Comparison of ENCODE assay signal across 8 cellular contexts in genomic region chr22:20551805-20552449, GRCh38. TPM values are rescaled to one million over a fixed set of nuclear protein-coding genes. Genes with fewer than 3 reads are reported as not detected.
DNase-seq lines count a peak whose midpoint lies in the region; ATAC-seq and TF ChIP-seq lines count a peak whose summit lies in the region.

No MANE protein-coding gene starts in this region.

- peaks cover 100% of the 10 kb centered on the region for H3K4me1 ChIP-seq in CD4-positive, CD25-positive, alpha-beta regulatory T cell (ENCODE audit: control insufficient read depth, insufficient read depth, low read length, poor library complexity, severe bottlenecking)

- CTCF ChIA-PET in activated CD8-positive, alpha-beta T cell treated with anti-CD3 and anti-CD28 coated beads, Interleukin-2, amount 10 ng/mL, durations not matched to agents 7 days and 5 days (lab: Charles Lee) = interaction anchor here (0.8 to 17.1 kb wide), 12 partner anchors 8 to 87 kb away, joined by 3 to 465 read pairs (median 4); partner anchors contain the start of genes KLHL22 and MED15

- peak overlapping the region; percentile 79 to 92 (median 90) for H3K4me3 Mint-ChIP-seq in CD4-positive, CD25-positive, alpha-beta regulatory T cell
- H3K4me3 Mint-ChIP-seq in activated CD8-positive, alpha-beta T cell treated with anti-CD3 and anti-CD28 coated beads, Interleukin-2, amount 10 ng/mL, durations not matched to agents 7 days and 5 days = peak overlapping the region; percentile 76

- POLR2A ChIA-PET in activated CD8-positive, alpha-beta T cell treated with anti-CD3 and anti-CD28 coated beads, Interleukin-2, amount 10 ng/mL, durations not matched to agents 7 days and 5 days (lab: Charles Lee) = interaction anchor here (1.0 to 5.0 kb wide), 4 partner anchors 13 to 43 kb away, joined by 3 to 25 read pairs (median 14); partner anchors contain the start of gene MED15

- H3K27me3 Mint-ChIP-seq in CD4-positive, CD25-positive, alpha-beta regulatory T cell = no peaks in the 10 kb centered on the region
- H3K27me3 Mint-ChIP-seq in activated CD8-positive, alpha-beta T cell treated with anti-CD3 and anti-CD28 coated beads, Interleukin-2, amount 10 ng/mL, durations not matched to agents 7 days and 5 days (ENCODE audit: low read depth) = no peaks in the 10 kb centered on the region

- no peaks in the 10 kb centered on the region for H3K9me3 Mint-ChIP-seq in CD4-positive, CD25-positive, alpha-beta regulatory T cell
- H3K9me3 Mint-ChIP-seq in activated CD8-positive, alpha-beta T cell treated with anti-CD3 and anti-CD28 coated beads, Interleukin-2, amount 10 ng/mL, durations not matched to agents 7 days and 5 days (ENCODE audit: insufficient read depth) = no peaks in the 10 kb centered on the region

- H3K36me3 ChIP-seq in CD4-positive, CD25-positive, alpha-beta regulatory T cell (ENCODE audit: control insufficient read depth, insufficient read depth, low read length) = peaks cover 29% of the 10 kb centered on the region

- H3K27me3 ChIP-seq in CD4-positive, CD25-positive, alpha-beta regulatory T cell (ENCODE audit: control insufficient read depth, insufficient read depth, low read length) = no peaks in the 10 kb centered on the region

- TF ChIP-seq CTCF in fibroblast of pulmonary artery (IDR thresholded peaks at IDR 0.05; ENCODE audit: low read length, missing control alignments) = peak; percentile 41

- intact Hi-C loops in posterior vena cava (cut with DNase I) = loop anchor here (5.0 to 10.0 kb wide), 2 partner anchors 40 to 1097 kb away; no protein-coding TSS in a partner anchor

- peak overlapping the region; percentile 98 to 99 (median 99) for H3K27ac Mint-ChIP-seq in CD4-positive, CD25-positive, alpha-beta regulatory T cell
- peak overlapping the region; percentile 96 for H3K27ac Mint-ChIP-seq in activated CD8-positive, alpha-beta T cell treated with anti-CD3 and anti-CD28 coated beads, Interleukin-2, amount 10 ng/mL, durations not matched to agents 7 days and 5 days

- no peaks in the 10 kb centered on the region for H3K9me3 ChIP-seq in CD4-positive, CD25-positive, alpha-beta regulatory T cell (ENCODE audit: control insufficient read depth in 2 of 2, low read length in 2 of 2)

- ATAC-seq in CD4-positive, CD25-positive, alpha-beta regulatory T cell (ENCODE audit: low read depth in 2 of 2) = peak; percentile 19 to 33
- peak; percentile 53 for ATAC-seq in activated CD8-positive, alpha-beta T cell treated with anti-CD3 and anti-CD28 coated beads, Interleukin-2, amount 10 ng/mL, durations not matched to agents 7 days and 5 days

- H3K36me3 Mint-ChIP-seq in CD4-positive, CD25-positive, alpha-beta regulatory T cell = peaks cover 37% of the 10 kb centered on the region
- H3K36me3 Mint-ChIP-seq in activated CD8-positive, alpha-beta T cell treated with anti-CD3 and anti-CD28 coated beads, Interleukin-2, amount 10 ng/mL, durations not matched to agents 7 days and 5 days (ENCODE audit: low read depth) = peaks cover 65% of the 10 kb centered on the region

- peaks cover 18 to 97% (median 60%) of the 10 kb centered on the region in 4 donors for H3K4me1 Mint-ChIP-seq in CD4-positive, CD25-positive, alpha-beta regulatory T cell
- peaks cover 94% of the 10 kb centered on the region for H3K4me1 Mint-ChIP-seq in activated CD8-positive, alpha-beta T cell treated with anti-CD3 and anti-CD28 coated beads, Interleukin-2, amount 10 ng/mL, durations not matched to agents 7 days and 5 days (ENCODE audit: low read depth)

- peak in 2 of 3 donors; percentile 36 to 64 for DNase-seq in CD4-positive, CD25-positive, alpha-beta regulatory T cell
- peak; percentile 62 for DNase-seq in activated CD8-positive, alpha-beta T cell treated with anti-CD3 and anti-CD28 coated beads, Interleukin-2, amount 10 ng/mL, durations not matched to agents 7 days and 5 days
- DNase-seq in fibroblast of pulmonary artery (ENCODE audit: low read depth) (peak; percentile 25), posterior vena cava (ENCODE audit: low spot score) (peak; percentile 81), mesenteric fat pad (ENCODE audit: low spot score) (no peak), NCI-H1048 (lab: John Stamatoyannopoulos, UW) (no peak), HPDE6-E6E7 (ENCODE audit: extremely low spot score) (no peak), NCI-H510A (lab: John Stamatoyannopoulos, UW) (no peak)

- H3K4me3 ChIP-seq in CD4-positive, CD25-positive, alpha-beta regulatory T cell (ENCODE audit: low read depth, low read length) = peak overlapping the region; percentile 87
- H3K4me3 ChIP-seq in fibroblast of pulmonary artery (replicated peaks; ENCODE audit: low read depth, low read length) = no peak overlapping the region

- peak overlapping the region; percentile 95 for H3K27ac ChIP-seq in CD4-positive, CD25-positive, alpha-beta regulatory T cell (ENCODE audit: insufficient read depth, low read length, poor library complexity, severe bottlenecking)

RNA-seq across cellular contexts. Expression of gene MED15, which starts 44.5 kb away (rescaled TPM):
- total RNA-seq in CD4-positive, CD25-positive, alpha-beta regulatory T cell = 397 TPM
- 10 to 100 TPM; 35.1 to 43.0 (median 38.5) TPM for polyA plus RNA-seq in CD4-positive, CD25-positive, alpha-beta regulatory T cell
- 100 to 1,000 TPM; 155 to 161 TPM for total RNA-seq in activated CD8-positive, alpha-beta T cell treated with anti-CD3 and anti-CD28 coated beads, Interleukin-2, amount 10 ng/mL, durations not matched to agents 7 days and 5 days
- total RNA-seq in posterior vena cava (10 to 100 TPM; 75.9 to 80.5 TPM), mesenteric fat pad (104 TPM)

RNA-seq across cellular contexts. Expression of gene KLHL22, which starts 56.3 kb away (rescaled TPM):
- 55.6 TPM for total RNA-seq in CD4-positive, CD25-positive, alpha-beta regulatory T cell
- 10 to 100 TPM; 40.1 to 48.1 (median 42.4) TPM for polyA plus RNA-seq in CD4-positive, CD25-positive, alpha-beta regulatory T cell
- 10 to 100 TPM; 29.2 to 30.1 TPM for total RNA-seq in activated CD8-positive, alpha-beta T cell treated with anti-CD3 and anti-CD28 coated beads, Interleukin-2, amount 10 ng/mL, durations not matched to agents 7 days and 5 days
- total RNA-seq in posterior vena cava (10 to 100 TPM; 16.3 to 20.0 TPM), mesenteric fat pad (24.9 TPM)

Comparison
In these comparisons a context has a peak if more than half of its experiments do, and no peak if none do; other contexts are left out.
1. DNase-seq: peak in CD4-positive, CD25-positive, alpha-beta regulatory T cell (2 of 3), activated CD8-positive, alpha-beta T cell treated with anti-CD3 and anti-CD28 coated beads, Interleukin-2, amount 10 ng/mL, durations not matched to agents 7 days and 5 days (single experiment), fibroblast of pulmonary artery (single experiment) and posterior vena cava (single experiment); none in mesenteric fat pad (single experiment), NCI-H1048 (single experiment), HPDE6-E6E7 (single experiment) and NCI-H510A (single experiment).